Comparison of ENCODE assay signal across 8 cellular contexts in genomic region chr9:62897411-62898225, GRCh38.
A peak's percentile ranks its signal among the peaks of the same experiment; 100 is the strongest.
DNase-seq lines count a peak whose midpoint lies in the region; TF ChIP-seq lines count a peak whose summit lies in the region.
"Not testable (repeated sequence)": the region's sequence is repeated elsewhere in the genome, so short reads cannot be mapped to it uniquely, and the experiment has no call there.

No MANE protein-coding gene starts in this region.

- POLR2A ChIA-PET in HEK293 (lab: Yijun Ruan, JAX): not testable (repeated sequence)

- not testable (repeated sequence) for H3K27me3 Mint-ChIP-seq in activated T-helper 1 cell treated with anti-CD3 and anti-CD28 coated beads, Interleukin-12 subunit alpha, Interleukin-12 subunit beta, Interleukin-2, Interleukin-4 antibody, amounts not matched to agents 30 ng/mL and 10 ng/mL and 1 ng/mL, durations not matched to agents 14 hours and 24 hours and 36 hours (ENCODE audit: insufficient read depth); dendritic cell treated with granulocyte-macrophage colony-stimulating factor and Interleukin-4, amounts not matched to agents 40 ng/mL and 50 ng/mL, for 4 days

- not testable (repeated sequence) for TF ChIP-seq CTCF in HEK293 (tag by site-specific recombination; IDR thresholded peaks at IDR 0.05); hepatocyte (IDR thresholded peaks at IDR 0.05; ENCODE audit: poor library complexity); neutrophil (IDR thresholded peaks at IDR 0.05)

- H3K4me1 Mint-ChIP-seq in activated T-helper 1 cell treated with anti-CD3 and anti-CD28 coated beads, Interleukin-12 subunit alpha, Interleukin-12 subunit beta, Interleukin-2, Interleukin-4 antibody, amounts not matched to agents 30 ng/mL and 10 ng/mL and 1 ng/mL, durations not matched to agents 14 hours and 24 hours and 36 hours (ENCODE audit: low read depth); dendritic cell treated with granulocyte-macrophage colony-stimulating factor and Interleukin-4, amounts not matched to agents 40 ng/mL and 50 ng/mL, for 4 days (ENCODE audit: low read depth): not testable (repeated sequence)

- CTCF ChIA-PET in HEK293 (lab: Yijun Ruan, JAX): not testable (repeated sequence)

- not testable (repeated sequence) for H4K20me1 ChIP-seq in hepatocyte (ENCODE audit: insufficient read depth, poor library complexity, severe bottlenecking)

- intact Hi-C loops in activated T-helper 1 cell treated with anti-CD3 and anti-CD28 coated beads, Interleukin-12 subunit alpha, Interleukin-12 subunit beta, Interleukin-2, Interleukin-4 antibody, amounts not matched to agents 30 ng/mL and 10 ng/mL and 1 ng/mL, durations not matched to agents 14 hours and 24 hours and 36 hours (cut with micrococcal nuclease); dendritic cell treated with granulocyte-macrophage colony-stimulating factor and Interleukin-4, amounts not matched to agents 40 ng/mL and 50 ng/mL, for 4 days (cut with micrococcal nuclease): not testable (repeated sequence)

- not testable (repeated sequence) for H3K36me3 Mint-ChIP-seq in activated T-helper 1 cell treated with anti-CD3 and anti-CD28 coated beads, Interleukin-12 subunit alpha, Interleukin-12 subunit beta, Interleukin-2, Interleukin-4 antibody, amounts not matched to agents 30 ng/mL and 10 ng/mL and 1 ng/mL, durations not matched to agents 14 hours and 24 hours and 36 hours (ENCODE audit: low read depth); dendritic cell treated with granulocyte-macrophage colony-stimulating factor and Interleukin-4, amounts not matched to agents 40 ng/mL and 50 ng/mL, for 4 days (ENCODE audit: low read depth)

- H3K4me2 ChIP-seq in hepatocyte: peak overlapping the region; percentile 46

- not testable (repeated sequence) for H2AFZ ChIP-seq in ACC112 (ENCODE audit: low read length, unreplicated experiment); hepatocyte

- H3K27me3 ChIP-seq in ACC112 (ENCODE audit: insufficient read depth, low read length); hepatocyte; neutrophil: not testable (repeated sequence)

- H3K9me3 ChIP-seq in HEK293 (ENCODE audit: control insufficient read depth, insufficient read depth, low read depth, low read length); hepatocyte (ENCODE audit: low read depth); neutrophil: not testable (repeated sequence)

- not testable (repeated sequence) for H3K9me3 Mint-ChIP-seq in activated T-helper 1 cell treated with anti-CD3 and anti-CD28 coated beads, Interleukin-12 subunit alpha, Interleukin-12 subunit beta, Interleukin-2, Interleukin-4 antibody, amounts not matched to agents 30 ng/mL and 10 ng/mL and 1 ng/mL, durations not matched to agents 14 hours and 24 hours and 36 hours; dendritic cell treated with granulocyte-macrophage colony-stimulating factor and Interleukin-4, amounts not matched to agents 40 ng/mL and 50 ng/mL, for 4 days

- not testable (repeated sequence) for H3K36me3 ChIP-seq in ACC112 (ENCODE audit: insufficient read depth, low read length); HEK293 (ENCODE audit: control insufficient read depth in 2 of 2, insufficient read depth in 1 of 2, low read length in 2 of 2); hepatocyte (replicated peaks; ENCODE audit: insufficient read depth, low read depth); neutrophil

- H3K4me3 ChIP-seq in ACC112 (ENCODE audit: low read depth, low read length): peak overlapping the region; percentile 32; the same call in 1 of the 2 replicates
- peak overlapping the region; percentile 42 for H3K4me3 ChIP-seq in HEK293 (ENCODE audit: low read depth, low read length)
- H3K4me3 ChIP-seq in hepatocyte: not testable (repeated sequence)
- H3K4me3 ChIP-seq in neutrophil (ENCODE audit: low read depth in 1 of 2, low read length in 1 of 2): peak overlapping the region; percentile 49

- 58% methylated on average over 39 of the region's 48 CpGs for WGBS in hepatocyte (ENCODE audit: low lambda C conversion rate, missing lambda C conversion rate)

- H3K4me1 ChIP-seq in ACC112 (ENCODE audit: control insufficient read depth, insufficient read depth, low read length, unreplicated experiment); HEK293 (ENCODE audit: control insufficient read depth, insufficient read depth, low read length); hepatocyte (ENCODE audit: insufficient read depth); neutrophil (ENCODE audit: control insufficient read depth in 1 of 2, insufficient read depth in 1 of 2, low read depth in 1 of 2, low read length in 1 of 2): not testable (repeated sequence)

- peak overlapping the region; percentile 67 for H3K4me3 Mint-ChIP-seq in activated T-helper 1 cell treated with anti-CD3 and anti-CD28 coated beads, Interleukin-12 subunit alpha, Interleukin-12 subunit beta, Interleukin-2, Interleukin-4 antibody, amounts not matched to agents 30 ng/mL and 10 ng/mL and 1 ng/mL, durations not matched to agents 14 hours and 24 hours and 36 hours
- H3K4me3 Mint-ChIP-seq in dendritic cell treated with granulocyte-macrophage colony-stimulating factor and Interleukin-4, amounts not matched to agents 40 ng/mL and 50 ng/mL, for 4 days: peak overlapping the region; percentile 63

- DNase-seq in T-helper 1 cell: peak; percentile 25 to 56 (median 36)
- DNase-seq in activated T-helper 1 cell treated with anti-CD3 and anti-CD28 coated beads, Interleukin-12 subunit alpha, Interleukin-12 subunit beta, Interleukin-2, Interleukin-4 antibody, amounts not matched to agents 30 ng/mL and 10 ng/mL and 1 ng/mL, durations not matched to agents 14 hours and 24 hours and 36 hours (ENCODE audit: low spot score): peak; percentile 39
- DNase-seq in hepatocyte (ENCODE audit: low spot score): not testable (repeated sequence)
- DNase-seq in stimulated activated CD8-positive, alpha-beta memory T cell treated with anti-CD3 and anti-CD28 coated beads, Interleukin-12 subunit alpha, Interleukin-12 subunit beta, amount 100 ng/mL, for 4 hours (ENCODE audit: low read depth): peak; percentile 49

- not testable (repeated sequence) for H3K27ac ChIP-seq in ACC112 (ENCODE audit: low read depth, low read length); HEK293 (ENCODE audit: extremely low read depth, low read depth, low read length)
- H3K27ac ChIP-seq in hepatocyte (peak overlapping the region; percentile 85), neutrophil (peak overlapping the region; percentile 49)

- not testable (repeated sequence) for H3K27ac Mint-ChIP-seq in activated T-helper 1 cell treated with anti-CD3 and anti-CD28 coated beads, Interleukin-12 subunit alpha, Interleukin-12 subunit beta, Interleukin-2, Interleukin-4 antibody, amounts not matched to agents 30 ng/mL and 10 ng/mL and 1 ng/mL, durations not matched to agents 14 hours and 24 hours and 36 hours
- H3K27ac Mint-ChIP-seq in dendritic cell treated with granulocyte-macrophage colony-stimulating factor and Interleukin-4, amounts not matched to agents 40 ng/mL and 50 ng/mL, for 4 days: peak overlapping the region; percentile 22

- not testable (repeated sequence) for H3K79me2 ChIP-seq in ACC112 (ENCODE audit: control insufficient read depth, insufficient read depth, low read length, unreplicated experiment); hepatocyte

- not testable (repeated sequence) for H3K9me2 ChIP-seq in hepatocyte (replicated peaks; ENCODE audit: insufficient read depth)

TF ChIP-seq in HEK293, 187 proteins besides CTCF, POLR2A, EP300 and RAD21:
- TF ChIP-seq ZBTB11 (tag by site-specific recombination; conservative IDR thresholded peaks at IDR 0.05; ENCODE audit: low read depth): peak; percentile 70
